Comparison of ENCODE assay signal across 1 cellular context in the genomic region with DNA sequence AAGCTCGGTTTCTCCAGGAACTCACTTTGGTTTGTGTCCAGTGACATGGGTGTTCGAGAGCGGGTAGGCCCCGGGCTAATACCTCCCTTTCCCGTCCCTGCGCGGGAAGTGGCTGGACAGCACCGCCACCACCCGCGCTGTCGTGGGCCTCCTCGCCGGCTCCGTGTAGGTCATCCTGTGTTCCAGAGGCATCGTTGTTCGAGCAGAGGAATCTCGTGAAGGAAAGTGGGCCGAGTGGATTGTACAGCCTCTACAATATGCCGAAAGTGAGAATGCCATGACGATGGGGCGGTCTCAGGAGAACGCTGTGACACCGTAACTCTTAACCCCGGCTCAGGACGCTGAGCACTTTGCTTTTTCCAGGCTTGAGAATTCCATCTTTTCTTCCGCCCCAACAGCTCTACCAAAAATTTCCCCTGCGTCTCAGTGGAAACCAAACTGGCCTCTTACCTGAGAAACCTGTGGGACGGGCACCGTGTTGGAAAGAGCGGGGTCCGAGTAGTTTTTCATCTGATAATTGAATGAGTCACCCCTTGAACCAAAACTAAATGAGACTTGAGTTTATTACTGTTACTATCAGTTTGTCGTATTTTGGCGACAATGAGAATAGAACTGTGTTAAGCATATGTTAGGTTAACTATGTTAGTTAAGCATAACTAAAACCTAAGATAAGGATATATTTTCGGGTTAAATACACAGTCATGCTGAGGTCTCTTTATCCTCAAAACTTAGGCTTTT.
TF ChIP-seq lines count a peak whose summit lies in the region.

No MANE protein-coding gene starts in this region.

TF ChIP-seq in K562, 482 proteins besides CTCF, POLR2A, EP300 and RAD21 (continued from another document and continues in another):
- TF ChIP-seq, protein P1, sequence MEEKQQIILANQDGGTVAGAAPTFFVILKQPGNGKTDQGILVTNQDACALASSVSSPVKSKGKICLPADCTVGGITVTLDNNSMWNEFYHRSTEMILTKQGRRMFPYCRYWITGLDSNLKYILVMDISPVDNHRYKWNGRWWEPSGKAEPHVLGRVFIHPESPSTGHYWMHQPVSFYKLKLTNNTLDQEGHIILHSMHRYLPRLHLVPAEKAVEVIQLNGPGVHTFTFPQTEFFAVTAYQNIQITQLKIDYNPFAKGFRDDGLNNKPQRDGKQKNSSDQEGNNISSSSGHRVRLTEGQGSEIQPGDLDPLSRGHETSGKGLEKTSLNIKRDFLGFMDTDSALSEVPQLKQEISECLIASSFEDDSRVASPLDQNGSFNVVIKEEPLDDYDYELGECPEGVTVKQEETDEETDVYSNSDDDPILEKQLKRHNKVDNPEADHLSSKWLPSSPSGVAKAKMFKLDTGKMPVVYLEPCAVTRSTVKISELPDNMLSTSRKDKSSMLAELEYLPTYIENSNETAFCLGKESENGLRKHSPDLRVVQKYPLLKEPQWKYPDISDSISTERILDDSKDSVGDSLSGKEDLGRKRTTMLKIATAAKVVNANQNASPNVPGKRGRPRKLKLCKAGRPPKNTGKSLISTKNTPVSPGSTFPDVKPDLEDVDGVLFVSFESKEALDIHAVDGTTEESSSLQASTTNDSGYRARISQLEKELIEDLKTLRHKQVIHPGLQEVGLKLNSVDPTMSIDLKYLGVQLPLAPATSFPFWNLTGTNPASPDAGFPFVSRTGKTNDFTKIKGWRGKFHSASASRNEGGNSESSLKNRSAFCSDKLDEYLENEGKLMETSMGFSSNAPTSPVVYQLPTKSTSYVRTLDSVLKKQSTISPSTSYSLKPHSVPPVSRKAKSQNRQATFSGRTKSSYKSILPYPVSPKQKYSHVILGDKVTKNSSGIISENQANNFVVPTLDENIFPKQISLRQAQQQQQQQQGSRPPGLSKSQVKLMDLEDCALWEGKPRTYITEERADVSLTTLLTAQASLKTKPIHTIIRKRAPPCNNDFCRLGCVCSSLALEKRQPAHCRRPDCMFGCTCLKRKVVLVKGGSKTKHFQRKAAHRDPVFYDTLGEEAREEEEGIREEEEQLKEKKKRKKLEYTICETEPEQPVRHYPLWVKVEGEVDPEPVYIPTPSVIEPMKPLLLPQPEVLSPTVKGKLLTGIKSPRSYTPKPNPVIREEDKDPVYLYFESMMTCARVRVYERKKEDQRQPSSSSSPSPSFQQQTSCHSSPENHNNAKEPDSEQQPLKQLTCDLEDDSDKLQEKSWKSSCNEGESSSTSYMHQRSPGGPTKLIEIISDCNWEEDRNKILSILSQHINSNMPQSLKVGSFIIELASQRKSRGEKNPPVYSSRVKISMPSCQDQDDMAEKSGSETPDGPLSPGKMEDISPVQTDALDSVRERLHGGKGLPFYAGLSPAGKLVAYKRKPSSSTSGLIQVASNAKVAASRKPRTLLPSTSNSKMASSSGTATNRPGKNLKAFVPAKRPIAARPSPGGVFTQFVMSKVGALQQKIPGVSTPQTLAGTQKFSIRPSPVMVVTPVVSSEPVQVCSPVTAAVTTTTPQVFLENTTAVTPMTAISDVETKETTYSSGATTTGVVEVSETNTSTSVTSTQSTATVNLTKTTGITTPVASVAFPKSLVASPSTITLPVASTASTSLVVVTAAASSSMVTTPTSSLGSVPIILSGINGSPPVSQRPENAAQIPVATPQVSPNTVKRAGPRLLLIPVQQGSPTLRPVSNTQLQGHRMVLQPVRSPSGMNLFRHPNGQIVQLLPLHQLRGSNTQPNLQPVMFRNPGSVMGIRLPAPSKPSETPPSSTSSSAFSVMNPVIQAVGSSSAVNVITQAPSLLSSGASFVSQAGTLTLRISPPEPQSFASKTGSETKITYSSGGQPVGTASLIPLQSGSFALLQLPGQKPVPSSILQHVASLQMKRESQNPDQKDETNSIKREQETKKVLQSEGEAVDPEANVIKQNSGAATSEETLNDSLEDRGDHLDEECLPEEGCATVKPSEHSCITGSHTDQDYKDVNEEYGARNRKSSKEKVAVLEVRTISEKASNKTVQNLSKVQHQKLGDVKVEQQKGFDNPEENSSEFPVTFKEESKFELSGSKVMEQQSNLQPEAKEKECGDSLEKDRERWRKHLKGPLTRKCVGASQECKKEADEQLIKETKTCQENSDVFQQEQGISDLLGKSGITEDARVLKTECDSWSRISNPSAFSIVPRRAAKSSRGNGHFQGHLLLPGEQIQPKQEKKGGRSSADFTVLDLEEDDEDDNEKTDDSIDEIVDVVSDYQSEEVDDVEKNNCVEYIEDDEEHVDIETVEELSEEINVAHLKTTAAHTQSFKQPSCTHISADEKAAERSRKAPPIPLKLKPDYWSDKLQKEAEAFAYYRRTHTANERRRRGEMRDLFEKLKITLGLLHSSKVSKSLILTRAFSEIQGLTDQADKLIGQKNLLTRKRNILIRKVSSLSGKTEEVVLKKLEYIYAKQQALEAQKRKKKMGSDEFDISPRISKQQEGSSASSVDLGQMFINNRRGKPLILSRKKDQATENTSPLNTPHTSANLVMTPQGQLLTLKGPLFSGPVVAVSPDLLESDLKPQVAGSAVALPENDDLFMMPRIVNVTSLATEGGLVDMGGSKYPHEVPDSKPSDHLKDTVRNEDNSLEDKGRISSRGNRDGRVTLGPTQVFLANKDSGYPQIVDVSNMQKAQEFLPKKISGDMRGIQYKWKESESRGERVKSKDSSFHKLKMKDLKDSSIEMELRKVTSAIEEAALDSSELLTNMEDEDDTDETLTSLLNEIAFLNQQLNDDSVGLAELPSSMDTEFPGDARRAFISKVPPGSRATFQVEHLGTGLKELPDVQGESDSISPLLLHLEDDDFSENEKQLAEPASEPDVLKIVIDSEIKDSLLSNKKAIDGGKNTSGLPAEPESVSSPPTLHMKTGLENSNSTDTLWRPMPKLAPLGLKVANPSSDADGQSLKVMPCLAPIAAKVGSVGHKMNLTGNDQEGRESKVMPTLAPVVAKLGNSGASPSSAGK (IDR thresholded peaks at IDR 0.05), result no peak
- no peak for TF ChIP-seq DMBX1 (CRISPR knock-in tag; IDR thresholded peaks at IDR 0.05; ENCODE audit: borderline replicate concordance)
- TF ChIP-seq ELF2 (CRISPR knock-in tag; IDR thresholded peaks at IDR 0.05), result 0 out of 2 replicates have a peak, but pooled peaks have one; percentile 21
- TF ChIP-seq YY1 (IDR thresholded peaks at IDR 0.05; ENCODE audit: borderline replicate concordance in 1 of 3, control insufficient read depth in 1 of 3, extremely low read depth in 1 of 3, insufficient read depth in 3 of 3, insufficient read length in 1 of 3, insufficient replicate concordance in 2 of 3, low read depth in 1 of 3, low read length in 2 of 3), result peak in 1 of 3 experiments; percentile 3
- TF ChIP-seq, protein P2, sequence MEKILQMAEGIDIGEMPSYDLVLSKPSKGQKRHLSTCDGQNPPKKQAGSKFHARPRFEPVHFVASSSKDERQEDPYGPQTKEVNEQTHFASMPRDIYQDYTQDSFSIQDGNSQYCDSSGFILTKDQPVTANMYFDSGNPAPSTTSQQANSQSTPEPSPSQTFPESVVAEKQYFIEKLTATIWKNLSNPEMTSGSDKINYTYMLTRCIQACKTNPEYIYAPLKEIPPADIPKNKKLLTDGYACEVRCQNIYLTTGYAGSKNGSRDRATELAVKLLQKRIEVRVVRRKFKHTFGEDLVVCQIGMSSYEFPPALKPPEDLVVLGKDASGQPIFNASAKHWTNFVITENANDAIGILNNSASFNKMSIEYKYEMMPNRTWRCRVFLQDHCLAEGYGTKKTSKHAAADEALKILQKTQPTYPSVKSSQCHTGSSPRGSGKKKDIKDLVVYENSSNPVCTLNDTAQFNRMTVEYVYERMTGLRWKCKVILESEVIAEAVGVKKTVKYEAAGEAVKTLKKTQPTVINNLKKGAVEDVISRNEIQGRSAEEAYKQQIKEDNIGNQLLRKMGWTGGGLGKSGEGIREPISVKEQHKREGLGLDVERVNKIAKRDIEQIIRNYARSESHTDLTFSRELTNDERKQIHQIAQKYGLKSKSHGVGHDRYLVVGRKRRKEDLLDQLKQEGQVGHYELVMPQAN (IDR thresholded peaks at IDR 0.05; ENCODE audit: borderline replicate concordance), result peak; percentile 90
- TF ChIP-seq, protein P3, sequence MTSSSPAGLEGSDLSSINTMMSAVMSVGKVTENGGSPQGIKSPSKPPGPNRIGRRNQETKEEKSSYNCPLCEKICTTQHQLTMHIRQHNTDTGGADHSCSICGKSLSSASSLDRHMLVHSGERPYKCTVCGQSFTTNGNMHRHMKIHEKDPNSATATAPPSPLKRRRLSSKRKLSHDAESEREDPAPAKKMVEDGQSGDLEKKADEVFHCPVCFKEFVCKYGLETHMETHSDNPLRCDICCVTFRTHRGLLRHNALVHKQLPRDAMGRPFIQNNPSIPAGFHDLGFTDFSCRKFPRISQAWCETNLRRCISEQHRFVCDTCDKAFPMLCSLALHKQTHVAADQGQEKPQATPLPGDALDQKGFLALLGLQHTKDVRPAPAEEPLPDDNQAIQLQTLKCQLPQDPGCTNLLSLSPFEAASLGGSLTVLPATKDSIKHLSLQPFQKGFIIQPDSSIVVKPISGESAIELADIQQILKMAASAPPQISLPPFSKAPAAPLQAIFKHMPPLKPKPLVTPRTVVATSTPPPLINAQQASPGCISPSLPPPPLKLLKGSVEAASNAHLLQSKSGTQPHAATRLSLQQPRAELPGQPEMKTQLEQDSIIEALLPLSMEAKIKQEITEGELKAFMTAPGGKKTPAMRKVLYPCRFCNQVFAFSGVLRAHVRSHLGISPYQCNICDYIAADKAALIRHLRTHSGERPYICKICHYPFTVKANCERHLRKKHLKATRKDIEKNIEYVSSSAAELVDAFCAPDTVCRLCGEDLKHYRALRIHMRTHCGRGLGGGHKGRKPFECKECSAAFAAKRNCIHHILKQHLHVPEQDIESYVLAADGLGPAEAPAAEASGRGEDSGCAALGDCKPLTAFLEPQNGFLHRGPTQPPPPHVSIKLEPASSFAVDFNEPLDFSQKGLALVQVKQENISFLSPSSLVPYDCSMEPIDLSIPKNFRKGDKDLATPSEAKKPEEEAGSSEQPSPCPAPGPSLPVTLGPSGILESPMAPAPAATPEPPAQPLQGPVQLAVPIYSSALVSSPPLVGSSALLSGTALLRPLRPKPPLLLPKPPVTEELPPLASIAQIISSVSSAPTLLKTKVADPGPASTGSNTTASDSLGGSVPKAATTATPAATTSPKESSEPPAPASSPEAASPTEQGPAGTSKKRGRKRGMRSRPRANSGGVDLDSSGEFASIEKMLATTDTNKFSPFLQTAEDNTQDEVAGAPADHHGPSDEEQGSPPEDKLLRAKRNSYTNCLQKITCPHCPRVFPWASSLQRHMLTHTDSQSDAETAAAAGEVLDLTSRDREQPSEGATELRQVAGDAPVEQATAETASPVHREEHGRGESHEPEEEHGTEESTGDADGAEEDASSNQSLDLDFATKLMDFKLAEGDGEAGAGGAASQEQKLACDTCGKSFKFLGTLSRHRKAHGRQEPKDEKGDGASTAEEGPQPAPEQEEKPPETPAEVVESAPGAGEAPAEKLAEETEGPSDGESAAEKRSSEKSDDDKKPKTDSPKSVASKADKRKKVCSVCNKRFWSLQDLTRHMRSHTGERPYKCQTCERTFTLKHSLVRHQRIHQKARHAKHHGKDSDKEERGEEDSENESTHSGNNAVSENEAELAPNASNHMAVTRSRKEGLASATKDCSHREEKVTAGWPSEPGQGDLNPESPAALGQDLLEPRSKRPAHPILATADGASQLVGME (CRISPR knock-in tag; IDR thresholded peaks at IDR 0.05), result 0 out of 2 replicates have a peak, but pooled peaks have one; percentile 0
- TF ChIP-seq FOSL1 (tag; conservative IDR thresholded peaks at IDR 0.05), result peak; percentile 69
- TF ChIP-seq, protein P4, sequence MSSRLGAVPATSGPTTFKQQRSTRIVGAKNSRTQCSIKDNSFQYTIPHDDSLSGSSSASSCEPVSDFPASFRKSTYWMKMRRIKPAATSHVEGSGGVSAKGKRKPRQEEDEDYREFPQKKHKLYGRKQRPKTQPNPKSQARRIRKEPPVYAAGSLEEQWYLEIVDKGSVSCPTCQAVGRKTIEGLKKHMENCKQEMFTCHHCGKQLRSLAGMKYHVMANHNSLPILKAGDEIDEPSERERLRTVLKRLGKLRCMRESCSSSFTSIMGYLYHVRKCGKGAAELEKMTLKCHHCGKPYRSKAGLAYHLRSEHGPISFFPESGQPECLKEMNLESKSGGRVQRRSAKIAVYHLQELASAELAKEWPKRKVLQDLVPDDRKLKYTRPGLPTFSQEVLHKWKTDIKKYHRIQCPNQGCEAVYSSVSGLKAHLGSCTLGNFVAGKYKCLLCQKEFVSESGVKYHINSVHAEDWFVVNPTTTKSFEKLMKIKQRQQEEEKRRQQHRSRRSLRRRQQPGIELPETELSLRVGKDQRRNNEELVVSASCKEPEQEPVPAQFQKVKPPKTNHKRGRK (tag; IDR thresholded peaks at IDR 0.05), result no peak
- TF ChIP-seq, protein P5, sequence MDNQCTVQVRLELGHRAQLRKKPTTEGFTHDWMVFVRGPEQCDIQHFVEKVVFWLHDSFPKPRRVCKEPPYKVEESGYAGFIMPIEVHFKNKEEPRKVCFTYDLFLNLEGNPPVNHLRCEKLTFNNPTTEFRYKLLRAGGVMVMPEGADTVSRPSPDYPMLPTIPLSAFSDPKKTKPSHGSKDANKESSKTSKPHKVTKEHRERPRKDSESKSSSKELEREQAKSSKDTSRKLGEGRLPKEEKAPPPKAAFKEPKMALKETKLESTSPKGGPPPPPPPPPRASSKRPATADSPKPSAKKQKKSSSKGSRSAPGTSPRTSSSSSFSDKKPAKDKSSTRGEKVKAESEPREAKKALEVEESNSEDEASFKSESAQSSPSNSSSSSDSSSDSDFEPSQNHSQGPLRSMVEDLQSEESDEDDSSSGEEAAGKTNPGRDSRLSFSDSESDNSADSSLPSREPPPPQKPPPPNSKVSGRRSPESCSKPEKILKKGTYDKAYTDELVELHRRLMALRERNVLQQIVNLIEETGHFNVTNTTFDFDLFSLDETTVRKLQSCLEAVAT (IDR thresholded peaks at IDR 0.05), result 0 out of 4 replicates have a peak, but pooled peaks of 1 of the 2 experiments have one; percentile 32
- no peak for TF ChIP-seq ZNF707 (CRISPR knock-in tag; conservative IDR thresholded peaks at IDR 0.05)
- TF ChIP-seq RBFOX2 (IDR thresholded peaks at IDR 0.05; ENCODE audit: low read depth, low read length), result peak; percentile 71
- TF ChIP-seq RB1 (IDR thresholded peaks at IDR 0.05; ENCODE audit: low read depth), result peak; percentile 4; the same call in 1 of the 2 replicates
- no peak for TF ChIP-seq FOXJ3 (CRISPR knock-in tag; IDR thresholded peaks at IDR 0.05)
- no peak for TF ChIP-seq FUS (optimal IDR thresholded peaks at IDR 0.05; ENCODE audit: low read depth, low read length)
- TF ChIP-seq TEAD1 (CRISPR knock-in tag; IDR thresholded peaks at IDR 0.05), result peak in 1 of 2 experiments; percentile 25; a peak in 1 of 4 replicates
- TF ChIP-seq, protein P6, sequence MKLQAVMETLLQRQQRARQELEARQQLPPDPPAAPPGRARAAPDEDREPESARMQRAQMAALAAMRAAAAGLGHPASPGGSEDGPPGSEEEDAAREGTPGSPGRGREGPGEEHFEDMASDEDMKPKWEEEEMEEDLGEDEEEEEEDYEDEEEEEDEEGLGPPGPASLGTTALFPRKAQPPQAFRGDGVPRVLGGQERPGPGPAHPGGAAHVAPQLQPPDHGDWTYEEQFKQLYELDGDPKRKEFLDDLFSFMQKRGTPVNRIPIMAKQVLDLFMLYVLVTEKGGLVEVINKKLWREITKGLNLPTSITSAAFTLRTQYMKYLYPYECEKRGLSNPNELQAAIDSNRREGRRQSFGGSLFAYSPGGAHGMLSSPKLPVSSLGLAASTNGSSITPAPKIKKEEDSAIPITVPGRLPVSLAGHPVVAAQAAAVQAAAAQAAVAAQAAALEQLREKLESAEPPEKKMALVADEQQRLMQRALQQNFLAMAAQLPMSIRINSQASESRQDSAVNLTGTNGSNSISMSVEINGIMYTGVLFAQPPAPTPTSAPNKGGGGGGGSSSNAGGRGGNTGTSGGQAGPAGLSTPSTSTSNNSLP (IDR thresholded peaks at IDR 0.05; ENCODE audit: borderline replicate concordance, low read depth, low read length), result no peak
